In genomic region chr17:44556854-44557606, GRCh38 we compare ENCODE assay signal across 8 cellular contexts. TPM values are rescaled to one million over a fixed set of nuclear protein-coding genes. Genes with fewer than 3 reads are reported as not detected.
DNase-seq lines count a peak whose midpoint lies in the region; ATAC-seq lines count a peak whose summit lies in the region.

TSS of gene FZD2 (plus strand) at chr17:44557484. CDS start at chr17:44557689, 205 bp downstream.

- no peaks in the 10 kb centered on the region for H3K9me3 ChIP-seq in mesodermal cell (ENCODE audit: control insufficient read depth, low read length)

- WGBS in mesodermal cell (ENCODE audit: insufficient coverage in 2 of 2), 2 experiments, result 0 to 2% methylated on average over 19 to 22 of the region's 49 CpGs

- ATAC-seq in HG03442 (IDR thresholded peaks at IDR 0.05; ENCODE audit: unreplicated experiment), result peak; percentile 46
- no peak for ATAC-seq in HG02840 (IDR thresholded peaks at IDR 0.05; ENCODE audit: low FRiP score, unreplicated experiment)

- peaks cover 5% of the 10 kb centered on the region for H3K36me3 ChIP-seq in mesodermal cell (ENCODE audit: control insufficient read depth, insufficient read depth, low read length)

- H3K4me3 ChIP-seq in mesodermal cell (ENCODE audit: extremely low read depth, insufficient read depth, low read length, poor library complexity, severe bottlenecking), result peak within 1 kb of the TSS; percentile 63

- peaks cover 15% of the 10 kb centered on the region for H3K4me1 ChIP-seq in mesodermal cell (ENCODE audit: control insufficient read depth, insufficient read depth, low read length, poor library complexity, severe bottlenecking)

- DNase-seq in Daoy (ENCODE audit: low read depth) (peak; percentile 92), NCI-H524 treated with DMSO at 0.1 percent for 48 hours (lab: John Stamatoyannopoulos, UW) (peak; percentile 84), epidermal melanocyte (ENCODE audit: insufficient read length, low spot score) (peak; percentile 98)
- peak; percentile 3 to 21 for DNase-seq in activated CD8-positive, alpha-beta memory T cell treated with anti-CD3 and anti-CD28 coated beads for 1 hour (ENCODE audit: extremely low read depth in 1 of 2, low read depth in 1 of 2)
- DNase-seq in stimulated activated CD8-positive, alpha-beta memory T cell treated with anti-CD3 and anti-CD28 coated beads, Interleukin-7, amount 100 ng/mL, for 1 hour (ENCODE audit: low read depth in 2 of 2), result peak; percentile 13 to 15

- peak within 1 kb of the TSS; percentile 96 for H3K27ac ChIP-seq in mesodermal cell (ENCODE audit: low read depth, low read length, severe bottlenecking)

RNA-seq across cellular contexts. Expression of gene FZD2, which starts in this region (rescaled TPM):
- total RNA-seq in Daoy (2014; rRNA removed; shearing (Covaris generic)), result 4.6 and 5.5 TPM in 2 replicates
- 38.7 TPM for polyA plus RNA-seq in mesodermal cell (2013, experiment 1 of 2)
- polyA plus RNA-seq in mesodermal cell (2013, experiment 2 of 2), result 35.7 TPM

Comparison
In these comparisons a context has a peak if more than half of its experiments do, and no peak if none do; other contexts are left out.
1. DNase-seq: peak in every context shown above with its lines; median percentile 98 in epidermal melanocyte; 92 in Daoy; 84 in NCI-H524 treated with DMSO at 0.1 percent for 48 hours; 14 in stimulated activated CD8-positive, alpha-beta memory T cell treated with anti-CD3 and anti-CD28 coated beads, Interleukin-7, amount 100 ng/mL, for 1 hour; 12 in activated CD8-positive, alpha-beta memory T cell treated with anti-CD3 and anti-CD28 coated beads for 1 hour.